1 cellular context compared by ENCODE assay signal in genomic region chr1:174230399-174230798, GRCh38.
TF ChIP-seq lines count a peak whose summit lies in the region.

No MANE protein-coding gene starts in this region.

TF ChIP-seq in K562, 482 proteins besides CTCF, POLR2A, EP300 and RAD21 (continued from another document and continues in another):
- TF ChIP-seq ZNF592 (IDR thresholded peaks at IDR 0.05): no peak
- no peak for TF ChIP-seq ILK (tag; IDR thresholded peaks at IDR 0.05; ENCODE audit: borderline replicate concordance, low read depth)
- TF ChIP-seq ELK3 (CRISPR knock-in tag; IDR thresholded peaks at IDR 0.05): no peak
- TF ChIP-seq VEZF1 (CRISPR knock-in tag; IDR thresholded peaks at IDR 0.05): 0 out of 2 replicates have a peak, but pooled peaks have one; percentile 13
- TF ChIP-seq NBN (IDR thresholded peaks at IDR 0.05; ENCODE audit: low read depth): no peak
- TF ChIP-seq CGGBP1 (CRISPR knock-in tag; IDR thresholded peaks at IDR 0.05): no peak
- no peak for TF ChIP-seq ZNF398 (CRISPR knock-in tag; IDR thresholded peaks at IDR 0.05)
- TF ChIP-seq MCM3 (IDR thresholded peaks at IDR 0.05): no peak
- TF ChIP-seq ZNF79 (CRISPR knock-in tag; IDR thresholded peaks at IDR 0.05; ENCODE audit: low read depth): no peak
- no peak for TF ChIP-seq HMG20A (CRISPR knock-in tag; conservative IDR thresholded peaks at IDR 0.05)
- no peak for TF ChIP-seq NR2C1 (IDR thresholded peaks at IDR 0.05)
- no peak for TF ChIP-seq NR2C1 (tag; IDR thresholded peaks at IDR 0.05)
- TF ChIP-seq MAFG (tag; conservative IDR thresholded peaks at IDR 0.05): no peak
- TF ChIP-seq HDAC8 (tag; IDR thresholded peaks at IDR 0.05): no peak
- TF ChIP-seq XRCC3 (IDR thresholded peaks at IDR 0.05): no peak
- no peak for TF ChIP-seq COPS2 (conservative IDR thresholded peaks at IDR 0.05)
- TF ChIP-seq CHD2 (IDR thresholded peaks at IDR 0.05; ENCODE audit: low read depth, low read length): no peak
- TF ChIP-seq ZNF121 (CRISPR knock-in tag; conservative IDR thresholded peaks at IDR 0.05): no peak
- no peak for TF ChIP-seq FIP1L1 (IDR thresholded peaks at IDR 0.05; ENCODE audit: low read depth, low read length, poor library complexity, severe bottlenecking)
- no peak for TF ChIP-seq RAD51 (IDR thresholded peaks at IDR 0.05; ENCODE audit: borderline replicate concordance, low read depth)
- TF ChIP-seq TFAM (CRISPR knock-in tag; conservative IDR thresholded peaks at IDR 0.05): no peak
- no peak for TF ChIP-seq ELF2 (CRISPR knock-in tag; IDR thresholded peaks at IDR 0.05)
- TF ChIP-seq CTBP1 (IDR thresholded peaks at IDR 0.05; ENCODE audit: borderline replicate concordance): 0 out of 2 replicates have a peak, but pooled peaks have one; percentile 26
- no peak for TF ChIP-seq MEF2A (IDR thresholded peaks at IDR 0.05; ENCODE audit: control insufficient read depth, low read depth, low read length)
- TF ChIP-seq TAL1 (IDR thresholded peaks at IDR 0.05): peak; percentile 65; the same call in 1 of the 2 replicates
- TF ChIP-seq ZNF668 (CRISPR knock-in tag; IDR thresholded peaks at IDR 0.05): no peak
- no peak for TF ChIP-seq ZNF561 (CRISPR knock-in tag; conservative IDR thresholded peaks at IDR 0.05)
- TF ChIP-seq MEIS2 (IDR thresholded peaks at IDR 0.05; ENCODE audit: partially characterized antibody): peak; percentile 87
- TF ChIP-seq ZNF311 (CRISPR knock-in tag; IDR thresholded peaks at IDR 0.05): no peak
- TF ChIP-seq ZBTB1 (CRISPR knock-in tag; IDR thresholded peaks at IDR 0.05; ENCODE audit: borderline replicate concordance, low read depth): no peak
- TF ChIP-seq SREBF1 (IDR thresholded peaks at IDR 0.05; ENCODE audit: borderline replicate concordance, low read depth, low read length): no peak
- TF ChIP-seq GTF2A2 (tag; IDR thresholded peaks at IDR 0.05): no peak
- no peak for TF ChIP-seq ZNF318 (IDR thresholded peaks at IDR 0.05; ENCODE audit: borderline replicate concordance in 1 of 2, low read depth in 1 of 2)
- no peak for TF ChIP-seq FOXK1 (CRISPR knock-in tag; IDR thresholded peaks at IDR 0.05; ENCODE audit: borderline replicate concordance)
- peak; percentile 76 to 79 for TF ChIP-seq KDM1A (IDR thresholded peaks at IDR 0.05)
- TF ChIP-seq MED1 (CRISPR knock-in tag; IDR thresholded peaks at IDR 0.05; ENCODE audit: borderline replicate concordance): no peak
- TF ChIP-seq ZNF174 (CRISPR knock-in tag; IDR thresholded peaks at IDR 0.05): no peak
- no peak for TF ChIP-seq EP400 (IDR thresholded peaks at IDR 0.05)
- peak; percentile 76 for TF ChIP-seq SOX6 (IDR thresholded peaks at IDR 0.05)
- TF ChIP-seq MAZ (CRISPR knock-in tag; conservative IDR thresholded peaks at IDR 0.05 in 1 of 2, IDR thresholded peaks at IDR 0.05 in 1 of 2): no peak
- no peak for TF ChIP-seq HIVEP1 (CRISPR knock-in tag; IDR thresholded peaks at IDR 0.05)
- no peak for TF ChIP-seq ZNF146 (CRISPR knock-in tag; IDR thresholded peaks at IDR 0.05; ENCODE audit: unreplicated experiment)
- TF ChIP-seq GATA2 (CRISPR knock-in tag; IDR thresholded peaks at IDR 0.05): peak; percentile 70; the same call in 1 of the 2 replicates
- TF ChIP-seq ELF4 (CRISPR knock-in tag; IDR thresholded peaks at IDR 0.05): peak; percentile 86
- TF ChIP-seq HCFC1 (IDR thresholded peaks at IDR 0.05; ENCODE audit: low read depth, low read length): no peak
- no peak for TF ChIP-seq TAF7 (tag; IDR thresholded peaks at IDR 0.05)
- TF ChIP-seq ZBTB11 (CRISPR knock-in tag; IDR thresholded peaks at IDR 0.05): peak in 1 of 3 experiments; percentile 45; a peak in 1 of 6 replicates
